ENCODE assay signal across 8 cellular contexts in the genomic region with DNA sequence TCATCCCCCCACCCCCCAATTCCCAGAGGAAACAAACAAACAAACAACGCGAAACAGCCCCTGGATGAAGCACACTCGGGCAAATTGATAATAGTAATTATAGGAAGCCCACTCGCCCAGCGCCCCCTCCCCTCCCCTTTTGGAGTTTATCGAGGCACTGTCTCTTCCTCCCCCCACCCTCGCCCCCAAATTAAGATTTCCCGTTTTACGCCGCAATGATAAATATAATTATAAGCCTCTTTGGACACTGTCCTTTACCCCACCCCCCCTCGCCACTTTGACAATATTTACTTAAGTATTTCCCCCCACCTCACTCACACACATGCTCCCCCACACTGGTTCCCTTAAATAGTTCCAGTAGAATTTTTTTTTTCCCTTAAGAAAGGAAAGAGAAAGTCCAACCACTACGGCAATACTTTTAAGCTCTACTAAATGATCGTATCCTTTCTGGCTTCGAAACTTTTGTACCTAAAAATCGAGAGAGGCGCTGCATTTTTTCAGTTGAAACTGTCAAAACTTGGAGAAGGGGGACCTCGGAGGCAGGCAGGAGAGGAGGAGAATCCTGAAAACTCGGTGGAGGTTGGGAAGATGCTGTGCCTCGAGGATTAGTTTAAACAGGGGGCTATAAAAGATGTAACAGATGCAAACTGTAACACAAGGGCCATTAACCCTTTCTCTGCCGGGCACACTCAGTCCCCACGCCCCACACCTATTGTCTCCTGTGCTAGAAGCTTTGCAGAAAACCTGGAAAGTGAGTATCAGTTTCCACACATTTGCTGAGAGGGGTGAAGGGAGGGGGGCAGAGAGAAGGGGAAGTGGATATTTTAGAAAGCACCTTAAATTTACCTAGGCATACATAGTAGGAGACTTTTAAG. TPM values are rescaled to one million over a fixed set of nuclear protein-coding genes. Genes with fewer than 3 reads are reported as not detected.
DNase-seq lines count a peak whose midpoint lies in the region; ATAC-seq and TF ChIP-seq lines count a peak whose summit lies in the region.

No MANE protein-coding gene starts in this region.

- peak overlapping the region; percentile 50 for H3K27ac ChIP-seq in DOHH2 (ENCODE audit: low read depth, low read length)
- peak overlapping the region; percentile 0 for H3K27ac ChIP-seq in endodermal cell (ENCODE audit: low read depth, low read length)
- H3K27ac ChIP-seq in neutrophil = peak overlapping the region; percentile 99

- no peaks in the 10 kb centered on the region for H3K36me3 Mint-ChIP-seq in endodermal cell (ENCODE audit: low read depth)

- no peak overlapping the region for H3K9ac ChIP-seq in endodermal cell (ENCODE audit: extremely low read depth, low read length, poor library complexity, severe bottlenecking)

- H3K4me1 Mint-ChIP-seq in endodermal cell = peaks cover 13% of the 10 kb centered on the region

- H3K9me3 ChIP-seq in DOHH2 (ENCODE audit: control insufficient read depth, insufficient read depth, low read length) (no peaks in the 10 kb centered on the region), endodermal cell (ENCODE audit: control insufficient read depth, low read length) (no peaks in the 10 kb centered on the region), neutrophil (no peaks in the 10 kb centered on the region)

- no peak for ATAC-seq in HG03439 (IDR thresholded peaks at IDR 0.05; ENCODE audit: unreplicated experiment)

- peaks cover 15% of the 10 kb centered on the region for H4K20me1 ChIP-seq in DOHH2 (ENCODE audit: control insufficient read depth, insufficient read depth, low read depth, low read length)

- H3K4me2 ChIP-seq in DOHH2 (ENCODE audit: low read length) = peak overlapping the region; percentile 88

- peaks cover 9% of the 10 kb centered on the region for H3K36me3 ChIP-seq in DOHH2 (ENCODE audit: control insufficient read depth, low read length)
- no peaks in the 10 kb centered on the region for H3K36me3 ChIP-seq in endodermal cell (ENCODE audit: control insufficient read depth, insufficient read depth, low read length)
- H3K36me3 ChIP-seq in neutrophil = no peaks in the 10 kb centered on the region

- H3K27ac Mint-ChIP-seq in endodermal cell = no peak overlapping the region

- no peaks in the 10 kb centered on the region for H3K9me3 Mint-ChIP-seq in endodermal cell

- H3K9me2 ChIP-seq in DOHH2 (replicated peaks; ENCODE audit: control insufficient read depth, low read length) = no peaks in the 10 kb centered on the region

- H3K27me3 ChIP-seq in DOHH2 (ENCODE audit: control insufficient read depth, low read length) (peaks cover 16% of the 10 kb centered on the region), endodermal cell (ENCODE audit: control insufficient read depth, insufficient read depth, low read length, poor library complexity, severe bottlenecking) (peaks cover 96% of the 10 kb centered on the region), neutrophil (no peaks in the 10 kb centered on the region)

- peak; percentile 80 for DNase-seq in NCI-H82 treated with DMSO at 0.1 percent for 48 hours (lab: John Stamatoyannopoulos, UW; ENCODE audit: unreplicated experiment)
- peak; percentile 60 for DNase-seq in endodermal cell
- no peak for DNase-seq in activated T-cell treated with anti-CD3 and anti-CD28 coated beads, Interleukin-2, amount 50 U/mL, for 48 hours
- no peak for DNase-seq in DMS114 treated with DMSO at 0.1 percent for 48 hours (lab: John Stamatoyannopoulos, UW; ENCODE audit: unreplicated experiment)
- no peak for DNase-seq in COR-L47 (lab: John Stamatoyannopoulos, UW)

- H3K27me3 Mint-ChIP-seq in endodermal cell (ENCODE audit: insufficient read depth) = peaks cover 38% of the 10 kb centered on the region

- H3K4me3 ChIP-seq in DOHH2 (ENCODE audit: low read length) (peak overlapping the region; percentile 83), endodermal cell (ENCODE audit: low read length) (peak overlapping the region; percentile 78), neutrophil (ENCODE audit: low read depth in 1 of 2, low read length in 1 of 2) (peak overlapping the region; percentile 89 to 90)

- peaks cover 16% of the 10 kb centered on the region for H3F3A ChIP-seq in DOHH2 (ENCODE audit: control insufficient read depth, insufficient read depth)

- H3K4me3 Mint-ChIP-seq in endodermal cell = no peak overlapping the region

- TF ChIP-seq CTCF in DOHH2 (IDR thresholded peaks at IDR 0.05; ENCODE audit: low read depth, low read length, poor library complexity, severe bottlenecking) (no peak), endodermal cell (conservative IDR thresholded peaks at IDR 0.05) (no peak), neutrophil (IDR thresholded peaks at IDR 0.05) (no peak)

- H3K79me2 ChIP-seq in DOHH2 (ENCODE audit: control insufficient read depth, low read length) = peaks cover 28% of the 10 kb centered on the region

- H3K4me1 ChIP-seq in DOHH2 (ENCODE audit: control insufficient read depth, low read length) (peaks cover 47% of the 10 kb centered on the region), endodermal cell (ENCODE audit: control insufficient read depth, insufficient read depth, low read length) (peaks cover 4% of the 10 kb centered on the region), neutrophil (ENCODE audit: control insufficient read depth in 1 of 2, insufficient read depth in 1 of 2, low read depth in 1 of 2, low read length in 1 of 2) (peaks cover 58 to 62% of the 10 kb centered on the region in 2 experiments)

- WGBS in endodermal cell (ENCODE audit: insufficient coverage in 1 of 2, insufficient read length in 1 of 2), 2 experiments = 1 to 3% methylated on average over 7 to 21 of the region's 21 CpGs

RNA-seq across cellular contexts. Expression of a gene that starts 1.9 kb away (rescaled TPM):
- total RNA-seq in endodermal cell = under 1 TPM; 0.29 to 0.31 TPM
- 68.2 TPM for polyA plus RNA-seq in endodermal cell (2013, experiment 1 of 2)
- polyA plus RNA-seq in endodermal cell (2013, experiment 2 of 2) = 65.4 TPM

Comparison
In these comparisons a context has a peak if more than half of its experiments do, and no peak if none do; other contexts are left out.
1. H3K27ac ChIP-seq: peak in every context shown above with its lines; median percentile 99 in neutrophil; 50 in DOHH2; 0 in endodermal cell.
2. DNase-seq: peak in NCI-H82 treated with DMSO at 0.1 percent for 48 hours (single experiment) and endodermal cell (single experiment); none in activated T-cell treated with anti-CD3 and anti-CD28 coated beads, Interleukin-2, amount 50 U/mL, for 48 hours (0 of 2), DMS114 treated with DMSO at 0.1 percent for 48 hours (single experiment) and COR-L47 (single experiment).
3. Peak in every context shown above with its lines, with median percentiles within 50 percentile points of each other: H3K4me3 ChIP-seq.